27 cellular contexts compared by ENCODE assay signal in the genomic region with DNA sequence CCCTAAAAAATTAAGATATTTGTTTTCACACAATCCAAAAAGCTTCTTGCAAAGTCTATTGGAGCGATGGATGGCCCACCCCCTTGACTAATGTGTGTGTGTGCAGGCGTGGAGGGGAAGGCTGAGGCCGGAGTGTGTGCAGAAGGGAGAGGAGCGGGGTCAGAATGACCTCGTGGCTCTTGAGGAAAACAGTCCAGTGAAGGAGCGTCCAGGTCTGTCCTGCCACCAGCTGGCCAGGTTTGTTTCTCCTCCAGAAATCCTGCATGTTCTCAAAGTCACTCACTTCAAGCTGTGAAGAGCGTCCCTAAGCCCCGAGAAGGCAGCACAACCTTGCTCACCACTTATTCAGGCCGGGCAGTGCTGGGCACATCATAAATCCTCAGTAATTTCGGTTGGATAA.
DNase-seq lines count a peak whose midpoint lies in the region; ATAC-seq and TF ChIP-seq lines count a peak whose summit lies in the region.
"Had no signal": no experiment of that assay in that cellular context is flagged by ENCODE, and none has a peak within 500 bp of the region (broad histone marks: within the 10 kb centered on the region; RNA-seq: fewer than 3 reads in every experiment).

No MANE protein-coding gene starts in this region.

- no peak for ATAC-seq in activated naive CD4-positive, alpha-beta T cell treated with anti-CD3 and anti-CD28 coated beads, Interleukin-2, amount 50 U/mL, for 72 hours
- ATAC-seq: activated CD8-positive, alpha-beta T cell treated with anti-CD3 and anti-CD28 coated beads, Interleukin-2, amount 10 ng/mL, durations not matched to agents 7 days and 5 days; esophagus mucosa had no signal

- H3K4me1 Mint-ChIP-seq in HFFc6 (ENCODE audit: low read depth) (peaks cover 45% of the 10 kb centered on the region), type B pancreatic cell (ENCODE audit: unreplicated experiment) (peaks cover 24% of the 10 kb centered on the region)

- no peaks in the 10 kb centered on the region for H3K4me1 ChIP-seq in endocrine pancreas (ENCODE audit: control insufficient read depth, insufficient read depth, low read length)
- H3K4me1 ChIP-seq: lower lobe of right lung, prostate gland had no signal

- peak; percentile 16; the same call in 1 of the 2 replicates for TF ChIP-seq CTCF in HFFc6 (IDR thresholded peaks at IDR 0.05)
- peak; percentile 33; the same call in 1 of the 2 replicates for TF ChIP-seq CTCF in WERI-Rb-1 (IDR thresholded peaks at IDR 0.05; ENCODE audit: low read depth, low read length)
- no peak for TF ChIP-seq CTCF in type B pancreatic cell (conservative IDR thresholded peaks at IDR 0.05)

- no peak overlapping the region for H3K9ac ChIP-seq in endocrine pancreas (ENCODE audit: control insufficient read depth, insufficient read depth, low read length)
- H3K9ac ChIP-seq: KMS-11 had no signal

- H3K9me3 ChIP-seq in WERI-Rb-1 (ENCODE audit: severe bottlenecking) (no peaks in the 10 kb centered on the region), endocrine pancreas (ENCODE audit: control insufficient read depth, low read length) (no peaks in the 10 kb centered on the region)
- H3K9me3 ChIP-seq: heart left ventricle, lower lobe of right lung, MG63, prostate gland, sigmoid colon, tibial artery had no signal

- H3K27me3 ChIP-seq in WERI-Rb-1 (ENCODE audit: insufficient read depth, low read depth, severe bottlenecking) (no peaks in the 10 kb centered on the region), endocrine pancreas (ENCODE audit: control insufficient read depth, insufficient read depth, low read length) (no peaks in the 10 kb centered on the region)
- H3K27me3 ChIP-seq: MG63, sigmoid colon had no signal

- H3K27ac Mint-ChIP-seq in HFFc6 (no peak overlapping the region), type B pancreatic cell (no peak overlapping the region)
- H3K27ac Mint-ChIP-seq in activated naive CD4-positive, alpha-beta T cell treated with anti-CD3 and anti-CD28 coated beads, Interleukin-2, amount 50 U/mL, for 72 hours: no peak overlapping the region
- H3K27ac Mint-ChIP-seq: activated CD8-positive, alpha-beta T cell treated with anti-CD3 and anti-CD28 coated beads, Interleukin-2, amount 10 ng/mL, durations not matched to agents 7 days and 5 days; activated naive CD4-positive, alpha-beta T cell treated with anti-CD3 and anti-CD28 coated beads, Interleukin-2, amount 10 ng/mL, durations not matched to agents 7 days and 5 days; naive thymus-derived CD4-positive, alpha-beta T cell had no signal

- H3K36me3 Mint-ChIP-seq in HFFc6 (ENCODE audit: low read depth) (no peaks in the 10 kb centered on the region), type B pancreatic cell (no peaks in the 10 kb centered on the region)
- H3K36me3 Mint-ChIP-seq in activated naive CD4-positive, alpha-beta T cell treated with anti-CD3 and anti-CD28 coated beads, Interleukin-2, amount 50 U/mL, for 72 hours: no peaks in the 10 kb centered on the region
- H3K36me3 Mint-ChIP-seq: activated naive CD4-positive, alpha-beta T cell treated with anti-CD3 and anti-CD28 coated beads, Interleukin-2, amount 10 ng/mL, durations not matched to agents 7 days and 5 days had no signal

- H3K4me3 Mint-ChIP-seq in HFFc6 (no peak overlapping the region; the same call in 1 of the 2 replicates), type B pancreatic cell (no peak overlapping the region)
- H3K4me3 Mint-ChIP-seq: activated CD8-positive, alpha-beta T cell treated with anti-CD3 and anti-CD28 coated beads, Interleukin-2, amount 10 ng/mL, durations not matched to agents 7 days and 5 days; activated naive CD4-positive, alpha-beta T cell treated with anti-CD3 and anti-CD28 coated beads, Interleukin-2, amount 10 ng/mL, durations not matched to agents 7 days and 5 days had no signal

- no peak overlapping the region for H3K27ac ChIP-seq in WERI-Rb-1
- H3K27ac ChIP-seq: C4-2B, coronary artery, KMS-11, lower lobe of right lung, prostate gland, VCaP had no signal

- no peak overlapping the region for H3K4me3 ChIP-seq in WERI-Rb-1 (ENCODE audit: low read depth, low read length)
- H3K4me3 ChIP-seq in endocrine pancreas (ENCODE audit: control insufficient read depth, insufficient read depth, low read length): peak overlapping the region; percentile 71
- H3K4me3 ChIP-seq: MG63 had no signal

- H3K27me3 Mint-ChIP-seq in HFFc6 (ENCODE audit: insufficient read depth) (peaks cover 4% of the 10 kb centered on the region), type B pancreatic cell (peaks cover 8% of the 10 kb centered on the region)

- H3K36me3 ChIP-seq in WERI-Rb-1 (no peaks in the 10 kb centered on the region), endocrine pancreas (ENCODE audit: control insufficient read depth, insufficient read depth, low read length) (no peaks in the 10 kb centered on the region)
- H3K36me3 ChIP-seq: heart left ventricle, lower lobe of right lung, MG63, prostate gland, sigmoid colon, tibial artery had no signal

- DNase-seq in HFFc6 (no peak), WERI-Rb-1 (peak; percentile 35), retina (peak; percentile 28), type B pancreatic cell (ENCODE audit: extremely low spot score, unreplicated experiment) (no peak), germinal center (ENCODE audit: low spot score) (no peak)
- no peak for DNase-seq in activated naive CD4-positive, alpha-beta T cell treated with anti-CD3 and anti-CD28 coated beads, Interleukin-2, amount 50 U/mL, for 72 hours (ENCODE audit: low spot score in 2 of 2)
- DNase-seq: activated CD4-positive, alpha-beta T cell treated with anti-CD3 and anti-CD28 coated beads for 4 hours; activated CD8-positive, alpha-beta T cell treated with anti-CD3 and anti-CD28 coated beads, Interleukin-2, amount 10 ng/mL, durations not matched to agents 7 days and 5 days; activated naive CD4-positive, alpha-beta T cell treated with anti-CD3 and anti-CD28 coated beads, Interleukin-2, amount 10 ng/mL, durations not matched to agents 7 days and 5 days; COR-L47; effector memory CD4-positive, alpha-beta T cell; lower lobe of right lung; MG63; naive thymus-derived CD4-positive, alpha-beta T cell; NCI-H2029; NCI-H226; sigmoid colon; T-helper 9 cell had no signal

- H3K9me3 Mint-ChIP-seq in HFFc6 (no peaks in the 10 kb centered on the region), type B pancreatic cell (no peaks in the 10 kb centered on the region)
- no peaks in the 10 kb centered on the region for H3K9me3 Mint-ChIP-seq in activated naive CD4-positive, alpha-beta T cell treated with anti-CD3 and anti-CD28 coated beads, Interleukin-2, amount 50 U/mL, for 72 hours
- H3K9me3 Mint-ChIP-seq: activated naive CD4-positive, alpha-beta T cell treated with anti-CD3 and anti-CD28 coated beads, Interleukin-2, amount 10 ng/mL, durations not matched to agents 7 days and 5 days had no signal

Comparison
In these comparisons a context has a peak if more than half of its experiments do, and no peak if none do; other contexts are left out.
1. DNase-seq: peak in WERI-Rb-1 (single experiment) and retina (single experiment); none in HFFc6 (single experiment), type B pancreatic cell (single experiment), activated naive CD4-positive, alpha-beta T cell treated with anti-CD3 and anti-CD28 coated beads, Interleukin-2, amount 50 U/mL, for 72 hours (0 of 2) and germinal center (single experiment).